In the genomic region with DNA sequence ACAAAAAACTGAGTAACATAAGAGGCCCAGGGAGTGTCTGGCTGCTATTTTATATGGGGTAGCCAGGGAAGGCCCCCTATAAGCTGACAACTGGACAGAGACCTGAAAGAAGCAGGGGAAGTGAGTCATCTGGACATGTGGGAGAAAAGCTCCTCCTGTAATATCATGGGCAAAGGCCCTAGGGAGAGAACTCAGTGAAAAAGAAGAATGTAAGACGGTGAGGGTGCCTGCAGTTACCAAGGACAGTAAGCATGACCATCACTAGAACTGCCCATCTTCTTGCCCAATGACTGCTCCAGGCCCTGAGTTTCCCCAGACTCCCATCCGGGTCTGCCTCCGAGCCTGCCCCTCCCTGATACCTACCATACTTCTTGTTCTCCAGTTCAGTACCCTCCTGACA, we compare ENCODE assay signal across 10 cellular contexts. TPM values are rescaled to one million over a fixed set of nuclear protein-coding genes. Genes with fewer than 3 reads are reported as not detected.
DNase-seq lines count a peak whose midpoint lies in the region; ATAC-seq and TF ChIP-seq lines count a peak whose summit lies in the region.
"Had no signal": no experiment of that assay in that cellular context is flagged by ENCODE, and none has a peak within 500 bp of the region (broad histone marks: within the 10 kb centered on the region; RNA-seq: fewer than 3 reads in every experiment).

No MANE protein-coding gene starts in this region.

- H3K9ac ChIP-seq in smooth muscle cell (ENCODE audit: low read depth): no peak overlapping the region

- TF ChIP-seq POLR2A in esophagus squamous epithelium (IDR thresholded peaks at IDR 0.05): no peak
- no peak for TF ChIP-seq POLR2A in lower leg skin (IDR thresholded peaks at IDR 0.05)

- H3K4me1 Mint-ChIP-seq in activated CD4-positive, alpha-beta T cell treated with anti-CD3 and anti-CD28 coated beads for 36 hours: peaks cover 75% of the 10 kb centered on the region
- peaks cover 36% of the 10 kb centered on the region for H3K4me1 Mint-ChIP-seq in WTC11

- H2AFZ ChIP-seq in smooth muscle cell (ENCODE audit: low read depth): no peak overlapping the region

- WGBS in esophagus squamous epithelium, 2 donors: 71% methylated on average over 3 of the region's 3 CpGs; no CpG with 5 or more reads in 1 of the 2 donors
- 48% methylated on average over 3 of the region's 3 CpGs for WGBS in smooth muscle cell (ENCODE audit: low lambda C conversion rate)
- WGBS in lower leg skin, 2 donors: 79 to 87% methylated on average over 3 of the region's 3 CpGs

- intact Hi-C loops in activated CD4-positive, alpha-beta T cell treated with anti-CD3 and anti-CD28 coated beads for 36 hours (cut with DNase I, micrococcal nuclease): loop anchor here (5.0 to 10.0 kb wide), 4 partner anchors 51 to 918 kb away; a partner anchor contains a TSS
- intact Hi-C loops in esophagus squamous epithelium (cut with DNase I): no loop called here
- intact Hi-C loops in lower leg skin (cut with DNase I; ENCODE audit: low total_unique reads): no loop called here

- H3K27ac Mint-ChIP-seq in activated CD4-positive, alpha-beta T cell treated with anti-CD3 and anti-CD28 coated beads for 36 hours: peak overlapping the region; percentile 98
- no peak overlapping the region for H3K27ac Mint-ChIP-seq in WTC11

- H3K4me3 ChIP-seq in esophagus squamous epithelium (no peak overlapping the region), smooth muscle cell (peak overlapping the region; percentile 89), lower leg skin (ENCODE audit: low read depth, poor library complexity, severe bottlenecking) (no peak overlapping the region)
- H3K4me3 ChIP-seq: A549 had no signal

- DNase-seq in activated CD4-positive, alpha-beta T cell treated with anti-CD3 and anti-CD28 coated beads for 36 hours: no peak
- DNase-seq in activated CD4-positive, alpha-beta T cell treated with anti-CD3 and anti-CD28 coated beads for 48 hours: no peak
- DNase-seq in WTC11 (ENCODE audit: low spot score) (no peak), esophagus squamous epithelium (lab: John Stamatoyannopoulos, UW) (no peak), smooth muscle cell (lab: John Stamatoyannopoulos, UW; ENCODE audit: unreplicated experiment) (no peak), lower leg skin (ENCODE audit: low spot score in 2 of 2) (no peak)
- DNase-seq: NCI-H2107 had no signal

- no peaks in the 10 kb centered on the region for H4K20me1 ChIP-seq in smooth muscle cell (ENCODE audit: low read depth)

- H3F3A ChIP-seq in smooth muscle cell (ENCODE audit: low read depth): peaks cover 10% of the 10 kb centered on the region

- H3K4me1 ChIP-seq in esophagus squamous epithelium (peaks cover 0 to 65% (median 2%) of the 10 kb centered on the region in 3 donors), smooth muscle cell (ENCODE audit: low read depth) (peaks cover 19% of the 10 kb centered on the region)

- POLR2A ChIA-PET in activated CD4-positive, alpha-beta T cell treated with anti-CD3 and anti-CD28 coated beads for 36 hours (lab: Charles Lee): interaction anchor here (1.4 kb wide), 1 partner anchor 92 kb away, joined by 6 read pairs; no protein-coding TSS in a partner anchor
- POLR2A ChIA-PET in WTC11 (lab: Charles Lee): no interaction called here

- H3K9me3 ChIP-seq in esophagus squamous epithelium: no peaks in the 10 kb centered on the region
- no peaks in the 10 kb centered on the region for H3K9me3 ChIP-seq in smooth muscle cell (replicated peaks; ENCODE audit: low read depth)
- H3K9me3 ChIP-seq: A549 had no signal

- CTCF ChIA-PET in activated CD4-positive, alpha-beta T cell treated with anti-CD3 and anti-CD28 coated beads for 36 hours (lab: Charles Lee): interaction anchor here (0.7 to 4.3 kb wide), 7 partner anchors 10 to 111 kb away, joined by 3 to 33 read pairs (median 3); no protein-coding TSS in a partner anchor
- CTCF ChIA-PET in WTC11 (lab: Charles Lee): interaction anchor here (3.6 kb wide), 1 partner anchor 46 kb away, joined by 36 read pairs; no protein-coding TSS in a partner anchor

- H3K79me2 ChIP-seq in smooth muscle cell (ENCODE audit: low read depth): peaks cover 6% of the 10 kb centered on the region

- H3K27me3 Mint-ChIP-seq in activated CD4-positive, alpha-beta T cell treated with anti-CD3 and anti-CD28 coated beads for 36 hours: no peaks in the 10 kb centered on the region
- H3K27me3 Mint-ChIP-seq in WTC11 (ENCODE audit: low read depth): peaks cover 10% of the 10 kb centered on the region

- H3K27me3 ChIP-seq in esophagus squamous epithelium: peaks cover 0 to 37% (median 0%) of the 10 kb centered on the region in 4 donors
- H3K27me3 ChIP-seq in smooth muscle cell (ENCODE audit: low read depth): peaks cover 13% of the 10 kb centered on the region

- H3K27ac ChIP-seq in esophagus squamous epithelium: peak overlapping the region in 3 of 4 donors; percentile 87 to 97 (median 95)
- peak overlapping the region; percentile 20 for H3K27ac ChIP-seq in smooth muscle cell (ENCODE audit: low read depth)
- H3K27ac ChIP-seq: A549 had no signal

- H3K9me3 Mint-ChIP-seq in activated CD4-positive, alpha-beta T cell treated with anti-CD3 and anti-CD28 coated beads for 36 hours (ENCODE audit: low read depth): no peaks in the 10 kb centered on the region
- H3K9me3 Mint-ChIP-seq in WTC11: no peaks in the 10 kb centered on the region

- no peak for ATAC-seq in activated CD4-positive, alpha-beta T cell treated with anti-CD3 and anti-CD28 coated beads for 36 hours
- ATAC-seq in WTC11 (no peak), GM21786 (IDR thresholded peaks at IDR 0.05; ENCODE audit: unreplicated experiment) (no peak), GM19328 (IDR thresholded peaks at IDR 0.05; ENCODE audit: unreplicated experiment) (no peak)
- ATAC-seq: A549 had no signal

- H3K36me3 ChIP-seq in esophagus squamous epithelium: no peaks in the 10 kb centered on the region
- H3K36me3 ChIP-seq in smooth muscle cell (ENCODE audit: low read depth): no peaks in the 10 kb centered on the region

- peak overlapping the region; percentile 93 for H3K4me2 ChIP-seq in smooth muscle cell

- TF ChIP-seq CTCF in WTC11 (IDR thresholded peaks at IDR 0.05): no peak
- no peak for TF ChIP-seq CTCF in esophagus squamous epithelium (IDR thresholded peaks at IDR 0.05)
- TF ChIP-seq CTCF in smooth muscle cell (IDR thresholded peaks at IDR 0.05; ENCODE audit: borderline replicate concordance, insufficient read depth, poor library complexity, severe bottlenecking): no peak
- no peak for TF ChIP-seq CTCF in lower leg skin (IDR thresholded peaks at IDR 0.05)

- H3K36me3 Mint-ChIP-seq in activated CD4-positive, alpha-beta T cell treated with anti-CD3 and anti-CD28 coated beads for 36 hours (ENCODE audit: low read depth): peaks cover 28% of the 10 kb centered on the region
- H3K36me3 Mint-ChIP-seq in WTC11: no peaks in the 10 kb centered on the region

- peak overlapping the region; percentile 81 for H3K4me3 Mint-ChIP-seq in activated CD4-positive, alpha-beta T cell treated with anti-CD3 and anti-CD28 coated beads for 36 hours
- peak overlapping the region; percentile 82 for H3K4me3 Mint-ChIP-seq in WTC11

TF ChIP-seq in WTC11, 78 proteins besides CTCF, POLR2A, EP300 and RAD21:
- TF ChIP-seq ETV6 (CRISPR knock-in tag; IDR thresholded peaks at IDR 0.05): no peak
- TF ChIP-seq MYBL2 (CRISPR knock-in tag; IDR thresholded peaks at IDR 0.05): no peak
- TF ChIP-seq HMGA2 (CRISPR knock-in tag; IDR thresholded peaks at IDR 0.05): no peak
- TF ChIP-seq KAT7 (CRISPR knock-in tag; IDR thresholded peaks at IDR 0.05; ENCODE audit: borderline replicate concordance): no peak
- TF ChIP-seq IRF2 (CRISPR knock-in tag; IDR thresholded peaks at IDR 0.05; ENCODE audit: borderline replicate concordance, low read depth): no peak
- TF ChIP-seq, protein P1, sequence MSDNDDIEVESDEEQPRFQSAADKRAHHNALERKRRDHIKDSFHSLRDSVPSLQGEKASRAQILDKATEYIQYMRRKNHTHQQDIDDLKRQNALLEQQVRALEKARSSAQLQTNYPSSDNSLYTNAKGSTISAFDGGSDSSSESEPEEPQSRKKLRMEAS (CRISPR knock-in tag; IDR thresholded peaks at IDR 0.05): no peak
- TF ChIP-seq, protein P2, sequence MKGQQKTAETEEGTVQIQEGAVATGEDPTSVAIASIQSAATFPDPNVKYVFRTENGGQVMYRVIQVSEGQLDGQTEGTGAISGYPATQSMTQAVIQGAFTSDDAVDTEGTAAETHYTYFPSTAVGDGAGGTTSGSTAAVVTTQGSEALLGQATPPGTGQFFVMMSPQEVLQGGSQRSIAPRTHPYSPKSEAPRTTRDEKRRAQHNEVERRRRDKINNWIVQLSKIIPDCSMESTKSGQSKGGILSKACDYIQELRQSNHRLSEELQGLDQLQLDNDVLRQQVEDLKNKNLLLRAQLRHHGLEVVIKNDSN (CRISPR knock-in tag; IDR thresholded peaks at IDR 0.05): no peak
- no peak for TF ChIP-seq RELA (CRISPR knock-in tag; IDR thresholded peaks at IDR 0.05; ENCODE audit: borderline replicate concordance)
- no peak for TF ChIP-seq GRHL2 (CRISPR knock-in tag; IDR thresholded peaks at IDR 0.05; ENCODE audit: insufficient replicate concordance, severe bottlenecking)
- TF ChIP-seq, protein P3, sequence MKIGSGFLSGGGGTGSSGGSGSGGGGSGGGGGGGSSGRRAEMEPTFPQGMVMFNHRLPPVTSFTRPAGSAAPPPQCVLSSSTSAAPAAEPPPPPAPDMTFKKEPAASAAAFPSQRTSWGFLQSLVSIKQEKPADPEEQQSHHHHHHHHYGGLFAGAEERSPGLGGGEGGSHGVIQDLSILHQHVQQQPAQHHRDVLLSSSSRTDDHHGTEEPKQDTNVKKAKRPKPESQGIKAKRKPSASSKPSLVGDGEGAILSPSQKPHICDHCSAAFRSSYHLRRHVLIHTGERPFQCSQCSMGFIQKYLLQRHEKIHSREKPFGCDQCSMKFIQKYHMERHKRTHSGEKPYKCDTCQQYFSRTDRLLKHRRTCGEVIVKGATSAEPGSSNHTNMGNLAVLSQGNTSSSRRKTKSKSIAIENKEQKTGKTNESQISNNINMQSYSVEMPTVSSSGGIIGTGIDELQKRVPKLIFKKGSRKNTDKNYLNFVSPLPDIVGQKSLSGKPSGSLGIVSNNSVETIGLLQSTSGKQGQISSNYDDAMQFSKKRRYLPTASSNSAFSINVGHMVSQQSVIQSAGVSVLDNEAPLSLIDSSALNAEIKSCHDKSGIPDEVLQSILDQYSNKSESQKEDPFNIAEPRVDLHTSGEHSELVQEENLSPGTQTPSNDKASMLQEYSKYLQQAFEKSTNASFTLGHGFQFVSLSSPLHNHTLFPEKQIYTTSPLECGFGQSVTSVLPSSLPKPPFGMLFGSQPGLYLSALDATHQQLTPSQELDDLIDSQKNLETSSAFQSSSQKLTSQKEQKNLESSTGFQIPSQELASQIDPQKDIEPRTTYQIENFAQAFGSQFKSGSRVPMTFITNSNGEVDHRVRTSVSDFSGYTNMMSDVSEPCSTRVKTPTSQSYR (CRISPR knock-in tag; IDR thresholded peaks at IDR 0.05): no peak
TF ChIP-seq in WTC11: peak in this region for 0.

RNA-seq across cellular contexts. Expression of a gene that starts 2.3 kb away (rescaled TPM):
- total RNA-seq in activated CD4-positive, alpha-beta T cell treated with anti-CD3 and anti-CD28 coated beads for 36 hours: 100 to 1,000 TPM in 1 of 2 experiments, 10 to 100 TPM in 1; 96.2 to 173 TPM
- total RNA-seq in WTC11 (2021) (17.8 to 19.4 TPM (median 17.9 TPM) in 3 replicates), esophagus squamous epithelium (10 to 100 TPM in 2 of 4 donors, 1 to 10 TPM in 1, under 1 TPM in 1; 0.68 to 36.6 (median 11.8) TPM), smooth muscle cell (24.0 and 36.0 TPM in 2 replicates), lower leg skin (10 to 100 TPM; 11.5 to 19.9 (median 17.4) TPM)
- polyA plus RNA-seq in smooth muscle cell: 8.2 and 15.7 TPM in 2 replicates

Comparison
In these comparisons a context has a peak if more than half of its experiments do, and no peak if none do; other contexts are left out.
1. intact Hi-C loops: an anchor here in activated CD4-positive, alpha-beta T cell treated with anti-CD3 and anti-CD28 coated beads for 36 hours (5.0 to 10.0 kb wide); none called in esophagus squamous epithelium and lower leg skin.